Comparison of ENCODE assay signal across 1 cellular context in the genomic region with DNA sequence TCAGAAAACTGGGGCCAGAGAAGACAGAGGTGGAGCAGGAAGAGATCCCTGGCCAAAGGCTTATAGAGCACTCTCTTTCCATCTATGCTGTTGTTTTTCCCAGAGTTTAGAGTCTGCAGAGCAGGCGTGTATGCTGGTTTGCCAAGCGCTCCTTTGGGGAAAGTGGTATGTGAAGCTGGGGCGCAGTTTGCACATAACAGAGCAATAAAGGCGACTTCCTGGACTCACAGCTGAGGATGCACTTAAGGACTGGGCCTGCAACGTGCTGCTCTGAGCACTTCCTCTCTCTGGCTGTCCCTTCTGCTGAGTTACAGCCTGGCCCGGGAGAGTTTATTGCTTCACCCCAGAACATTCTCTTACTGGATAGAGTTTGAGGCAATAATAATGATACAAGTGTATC.
TF ChIP-seq lines count a peak whose summit lies in the region.

No MANE protein-coding gene starts in this region.

TF ChIP-seq in GM23338, 12 proteins besides CTCF, POLR2A, EP300 and RAD21 (continued from another document):
- TF ChIP-seq REST (IDR thresholded peaks at IDR 0.05; ENCODE audit: unreplicated experiment), result no peak
- TF ChIP-seq, protein P1, sequence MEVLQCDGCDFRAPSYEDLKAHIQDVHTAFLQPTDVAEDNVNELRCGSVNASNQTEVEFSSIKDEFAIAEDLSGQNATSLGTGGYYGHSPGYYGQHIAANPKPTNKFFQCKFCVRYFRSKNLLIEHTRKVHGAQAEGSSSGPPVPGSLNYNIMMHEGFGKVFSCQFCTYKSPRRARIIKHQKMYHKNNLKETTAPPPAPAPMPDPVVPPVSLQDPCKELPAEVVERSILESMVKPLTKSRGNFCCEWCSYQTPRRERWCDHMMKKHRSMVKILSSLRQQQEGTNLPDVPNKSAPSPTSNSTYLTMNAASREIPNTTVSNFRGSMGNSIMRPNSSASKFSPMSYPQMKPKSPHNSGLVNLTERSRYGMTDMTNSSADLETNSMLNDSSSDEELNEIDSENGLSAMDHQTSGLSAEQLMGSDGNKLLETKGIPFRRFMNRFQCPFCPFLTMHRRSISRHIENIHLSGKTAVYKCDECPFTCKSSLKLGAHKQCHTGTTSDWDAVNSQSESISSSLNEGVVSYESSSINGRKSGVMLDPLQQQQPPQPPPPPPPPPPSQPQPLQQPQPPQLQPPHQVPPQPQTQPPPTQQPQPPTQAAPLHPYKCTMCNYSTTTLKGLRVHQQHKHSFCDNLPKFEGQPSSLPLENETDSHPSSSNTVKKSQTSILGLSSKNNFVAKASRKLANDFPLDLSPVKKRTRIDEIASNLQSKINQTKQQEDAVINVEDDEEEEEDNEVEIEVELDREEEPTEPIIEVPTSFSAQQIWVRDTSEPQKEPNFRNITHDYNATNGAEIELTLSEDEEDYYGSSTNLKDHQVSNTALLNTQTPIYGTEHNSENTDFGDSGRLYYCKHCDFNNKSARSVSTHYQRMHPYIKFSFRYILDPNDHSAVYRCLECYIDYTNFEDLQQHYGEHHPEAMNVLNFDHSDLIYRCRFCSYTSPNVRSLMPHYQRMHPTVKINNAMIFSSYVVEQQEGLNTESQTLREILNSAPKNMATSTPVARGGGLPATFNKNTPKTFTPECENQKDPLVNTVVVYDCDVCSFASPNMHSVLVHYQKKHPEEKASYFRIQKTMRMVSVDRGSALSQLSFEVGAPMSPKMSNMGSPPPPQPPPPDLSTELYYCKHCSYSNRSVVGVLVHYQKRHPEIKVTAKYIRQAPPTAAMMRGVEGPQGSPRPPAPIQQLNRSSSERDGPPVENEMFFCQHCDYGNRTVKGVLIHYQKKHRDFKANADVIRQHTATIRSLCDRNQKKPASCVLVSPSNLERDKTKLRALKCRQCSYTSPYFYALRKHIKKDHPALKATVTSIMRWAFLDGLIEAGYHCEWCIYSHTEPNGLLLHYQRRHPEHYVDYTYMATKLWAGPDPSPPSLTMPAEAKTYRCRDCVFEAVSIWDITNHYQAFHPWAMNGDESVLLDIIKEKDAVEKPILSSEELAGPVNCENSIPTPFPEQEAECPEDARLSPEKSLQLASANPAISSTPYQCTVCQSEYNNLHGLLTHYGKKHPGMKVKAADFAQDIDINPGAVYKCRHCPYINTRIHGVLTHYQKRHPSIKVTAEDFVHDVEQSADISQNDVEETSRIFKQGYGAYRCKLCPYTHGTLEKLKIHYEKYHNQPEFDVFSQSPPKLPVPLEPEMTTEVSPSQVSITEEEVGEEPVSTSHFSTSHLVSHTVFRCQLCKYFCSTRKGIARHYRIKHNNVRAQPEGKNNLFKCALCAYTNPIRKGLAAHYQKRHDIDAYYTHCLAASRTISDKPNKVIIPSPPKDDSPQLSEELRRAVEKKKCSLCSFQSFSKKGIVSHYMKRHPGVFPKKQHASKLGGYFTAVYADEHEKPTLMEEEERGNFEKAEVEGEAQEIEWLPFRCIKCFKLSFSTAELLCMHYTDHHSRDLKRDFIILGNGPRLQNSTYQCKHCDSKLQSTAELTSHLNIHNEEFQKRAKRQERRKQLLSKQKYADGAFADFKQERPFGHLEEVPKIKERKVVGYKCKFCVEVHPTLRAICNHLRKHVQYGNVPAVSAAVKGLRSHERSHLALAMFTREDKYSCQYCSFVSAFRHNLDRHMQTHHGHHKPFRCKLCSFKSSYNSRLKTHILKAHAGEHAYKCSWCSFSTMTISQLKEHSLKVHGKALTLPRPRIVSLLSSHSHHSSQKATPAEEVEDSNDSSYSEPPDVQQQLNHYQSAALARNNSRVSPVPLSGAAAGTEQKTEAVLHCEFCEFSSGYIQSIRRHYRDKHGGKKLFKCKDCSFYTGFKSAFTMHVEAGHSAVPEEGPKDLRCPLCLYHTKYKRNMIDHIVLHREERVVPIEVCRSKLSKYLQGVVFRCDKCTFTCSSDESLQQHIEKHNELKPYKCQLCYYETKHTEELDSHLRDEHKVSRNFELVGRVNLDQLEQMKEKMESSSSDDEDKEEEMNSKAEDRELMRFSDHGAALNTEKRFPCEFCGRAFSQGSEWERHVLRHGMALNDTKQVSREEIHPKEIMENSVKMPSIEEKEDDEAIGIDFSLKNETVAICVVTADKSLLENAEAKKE (CRISPR knock-in tag; IDR thresholded peaks at IDR 0.05), result no peak
- TF ChIP-seq NANOG (IDR thresholded peaks at IDR 0.05; ENCODE audit: borderline replicate concordance), result no peak
- no peak for TF ChIP-seq STAT1 (IDR thresholded peaks at IDR 0.05; ENCODE audit: unreplicated experiment)
- no peak for TF ChIP-seq EZH2phosphoT487 (IDR thresholded peaks at IDR 0.05; ENCODE audit: unreplicated experiment)
- TF ChIP-seq, protein P2, sequence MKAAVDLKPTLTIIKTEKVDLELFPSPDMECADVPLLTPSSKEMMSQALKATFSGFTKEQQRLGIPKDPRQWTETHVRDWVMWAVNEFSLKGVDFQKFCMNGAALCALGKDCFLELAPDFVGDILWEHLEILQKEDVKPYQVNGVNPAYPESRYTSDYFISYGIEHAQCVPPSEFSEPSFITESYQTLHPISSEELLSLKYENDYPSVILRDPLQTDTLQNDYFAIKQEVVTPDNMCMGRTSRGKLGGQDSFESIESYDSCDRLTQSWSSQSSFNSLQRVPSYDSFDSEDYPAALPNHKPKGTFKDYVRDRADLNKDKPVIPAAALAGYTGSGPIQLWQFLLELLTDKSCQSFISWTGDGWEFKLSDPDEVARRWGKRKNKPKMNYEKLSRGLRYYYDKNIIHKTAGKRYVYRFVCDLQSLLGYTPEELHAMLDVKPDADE (IDR thresholded peaks at IDR 0.05), result no peak
- TF ChIP-seq ZNF331 (CRISPR knock-in tag; IDR thresholded peaks at IDR 0.05; ENCODE audit: low read depth), result no peak
- TF ChIP-seq POLR2AphosphoS5 (IDR thresholded peaks at IDR 0.05; ENCODE audit: low read depth), result no peak
- TF ChIP-seq ZNF114 (CRISPR knock-in tag; IDR thresholded peaks at IDR 0.05), result no peak
